In genomic region chr3:193731656-193732055, GRCh38 we compare ENCODE assay signal across 2 cellular contexts.
TF ChIP-seq lines count a peak whose summit lies in the region.

No MANE protein-coding gene starts in this region.

TF ChIP-seq in HepG2, 621 proteins besides CTCF, POLR2A, EP300 and RAD21 (continues in another document):
- TF ChIP-seq RARG (CRISPR knock-in tag; IDR thresholded peaks at IDR 0.05; ENCODE audit: low read depth) (no peak), AKNA (CRISPR knock-in tag; IDR thresholded peaks at IDR 0.05; ENCODE audit: borderline replicate concordance) (no peak), ZKSCAN8 (CRISPR knock-in tag; IDR thresholded peaks at IDR 0.05; ENCODE audit: borderline replicate concordance) (no peak), GZF1 (CRISPR knock-in tag; IDR thresholded peaks at IDR 0.05) (no peak), MBD4 (IDR thresholded peaks at IDR 0.05; ENCODE audit: borderline replicate concordance, low read length) (no peak), ZMYM4 (CRISPR knock-in tag; IDR thresholded peaks at IDR 0.05) (no peak), ARNT2 (CRISPR knock-in tag; IDR thresholded peaks at IDR 0.05; ENCODE audit: low read depth) (no peak), SMAD3 (CRISPR knock-in tag; IDR thresholded peaks at IDR 0.05) (no peak)
- TF ChIP-seq, protein P1, sequence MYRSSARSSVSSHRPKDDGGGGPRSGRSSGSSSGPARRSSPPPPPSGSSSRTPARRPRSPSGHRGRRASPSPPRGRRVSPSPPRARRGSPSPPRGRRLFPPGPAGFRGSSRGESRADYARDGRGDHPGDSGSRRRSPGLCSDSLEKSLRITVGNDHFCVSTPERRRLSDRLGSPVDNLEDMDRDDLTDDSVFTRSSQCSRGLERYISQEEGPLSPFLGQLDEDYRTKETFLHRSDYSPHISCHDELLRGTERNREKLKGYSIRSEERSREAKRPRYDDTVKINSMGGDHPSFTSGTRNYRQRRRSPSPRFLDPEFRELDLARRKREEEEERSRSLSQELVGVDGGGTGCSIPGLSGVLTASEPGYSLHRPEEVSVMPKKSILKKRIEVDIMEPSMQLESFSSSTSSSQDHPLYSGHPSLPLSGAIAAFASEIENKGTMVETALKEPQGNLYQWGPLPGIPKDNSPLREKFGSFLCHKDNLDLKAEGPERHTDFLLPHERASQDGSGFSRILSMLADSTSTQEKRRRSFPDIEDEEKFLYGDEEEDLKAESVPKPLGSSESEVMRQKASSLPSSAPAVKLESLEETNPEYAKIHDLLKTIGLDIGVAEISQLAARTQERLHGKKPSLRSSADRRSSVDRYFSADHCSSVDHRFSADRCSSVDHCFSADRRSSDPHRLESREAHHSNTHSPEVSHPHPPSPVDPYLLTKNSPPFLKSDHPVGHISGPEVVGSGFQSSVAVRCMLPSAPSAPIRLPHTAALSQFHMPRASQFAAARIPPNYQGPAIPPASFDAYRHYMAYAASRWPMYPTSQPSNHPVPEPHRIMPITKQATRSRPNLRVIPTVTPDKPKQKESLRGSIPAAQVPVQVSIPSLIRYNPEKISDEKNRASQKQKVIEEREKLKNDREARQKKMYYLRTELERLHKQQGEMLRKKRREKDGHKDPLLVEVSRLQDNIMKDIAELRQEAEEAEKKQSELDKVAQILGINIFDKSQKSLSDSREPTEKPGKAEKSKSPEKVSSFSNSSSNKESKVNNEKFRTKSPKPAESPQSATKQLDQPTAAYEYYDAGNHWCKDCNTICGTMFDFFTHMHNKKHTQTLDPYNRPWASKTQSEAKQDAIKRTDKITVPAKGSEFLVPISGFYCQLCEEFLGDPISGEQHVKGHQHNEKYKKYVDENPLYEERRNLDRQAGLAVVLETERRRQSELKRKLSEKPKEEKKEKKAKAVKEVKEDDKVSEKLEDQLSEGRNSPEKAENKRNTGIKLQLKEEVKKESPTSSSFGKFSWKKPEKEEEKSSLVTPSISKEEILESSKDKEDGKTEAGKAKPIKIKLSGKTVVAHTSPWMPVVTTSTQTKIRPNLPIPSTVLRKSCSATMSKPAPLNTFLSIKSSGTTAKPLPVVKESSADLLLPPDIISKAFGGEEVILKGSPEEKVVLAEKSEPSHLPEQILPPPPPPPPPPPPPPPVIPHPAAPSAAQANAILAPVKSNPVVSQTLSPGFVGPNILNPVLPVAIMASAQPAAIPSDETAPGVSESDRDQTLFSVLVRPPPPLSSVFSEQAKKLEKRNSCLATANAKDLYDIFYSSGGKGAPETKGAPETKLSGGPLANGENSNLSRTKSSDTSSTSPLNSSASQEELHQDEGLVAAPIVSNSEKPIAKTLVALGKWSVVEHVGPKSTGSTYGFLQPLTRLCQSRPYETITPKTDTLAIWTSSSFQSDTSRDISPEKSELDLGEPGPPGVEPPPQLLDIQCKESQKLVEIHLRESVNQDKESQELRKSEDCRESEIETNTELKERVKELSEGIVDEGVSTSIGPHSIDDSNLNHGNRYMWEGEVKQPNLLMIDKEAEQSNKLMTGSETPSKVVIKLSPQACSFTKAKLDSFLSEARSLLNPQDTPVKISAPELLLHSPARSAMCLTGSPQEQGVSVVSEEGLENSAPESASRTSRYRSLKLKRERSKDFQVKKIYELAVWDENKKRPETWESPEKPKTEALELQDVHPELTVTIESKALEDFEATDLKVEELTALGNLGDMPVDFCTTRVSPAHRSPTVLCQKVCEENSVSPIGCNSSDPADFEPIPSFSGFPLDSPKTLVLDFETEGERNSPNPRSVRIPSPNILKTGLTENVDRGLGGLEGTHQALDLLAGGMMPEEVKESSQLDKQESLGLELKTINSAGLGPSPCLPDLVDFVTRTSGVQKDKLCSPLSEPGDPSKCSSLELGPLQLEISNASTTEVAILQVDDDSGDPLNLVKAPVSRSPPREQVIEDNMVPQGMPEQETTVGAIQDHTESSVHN (CRISPR knock-in tag; IDR thresholded peaks at IDR 0.05), result no peak
- TF ChIP-seq, protein P2, sequence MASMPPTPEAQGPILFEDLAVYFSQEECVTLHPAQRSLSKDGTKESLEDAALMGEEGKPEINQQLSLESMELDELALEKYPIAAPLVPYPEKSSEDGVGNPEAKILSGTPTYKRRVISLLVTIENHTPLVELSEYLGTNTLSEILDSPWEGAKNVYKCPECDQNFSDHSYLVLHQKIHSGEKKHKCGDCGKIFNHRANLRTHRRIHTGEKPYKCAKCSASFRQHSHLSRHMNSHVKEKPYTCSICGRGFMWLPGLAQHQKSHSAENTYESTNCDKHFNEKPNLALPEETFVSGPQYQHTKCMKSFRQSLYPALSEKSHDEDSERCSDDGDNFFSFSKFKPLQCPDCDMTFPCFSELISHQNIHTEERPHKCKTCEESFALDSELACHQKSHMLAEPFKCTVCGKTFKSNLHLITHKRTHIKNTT (CRISPR knock-in tag; IDR thresholded peaks at IDR 0.05), result no peak

TF ChIP-seq in H1, 55 proteins besides CTCF, POLR2A, EP300 and RAD21:
- peak; percentile 23; the same call in 1 of the 2 replicates for TF ChIP-seq E2F6 (IDR thresholded peaks at IDR 0.05)
- peak; percentile 45; the same call in 1 of the 2 replicates for TF ChIP-seq MAX (IDR thresholded peaks at IDR 0.05)
- no peak for TF ChIP-seq POLR2AphosphoS5 (IDR thresholded peaks at IDR 0.05; ENCODE audit: low read depth, low read length)
